Comparison of ENCODE assay signal across 8 cellular contexts in the genomic region with DNA sequence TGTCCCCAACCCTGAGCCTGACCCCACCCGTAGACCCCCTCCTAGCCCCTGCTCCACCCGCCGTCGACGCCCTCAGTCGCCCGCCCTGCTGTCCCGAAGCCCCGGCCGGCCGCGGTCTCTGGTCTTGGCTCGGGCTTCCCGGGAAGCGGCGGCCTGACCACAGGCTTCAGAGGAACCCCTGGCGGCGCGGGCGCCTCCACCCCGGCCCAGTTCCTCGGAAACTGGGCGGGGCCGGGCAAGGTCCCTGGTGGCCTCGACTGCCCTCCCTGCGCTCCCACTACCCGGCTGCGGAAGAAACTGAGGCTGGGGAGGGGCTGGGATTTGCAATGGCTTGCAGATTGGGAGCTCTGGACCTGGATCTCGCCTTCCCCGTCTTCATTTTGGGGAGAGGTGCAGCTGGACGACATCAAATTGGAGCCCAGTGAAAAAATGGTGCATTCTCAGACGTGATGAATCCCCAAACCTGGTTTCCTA. TPM values are rescaled to one million over a fixed set of nuclear protein-coding genes. Genes with fewer than 3 reads are reported as not detected.
A peak's percentile ranks its signal among the peaks of the same experiment; 100 is the strongest.
DNase-seq lines count a peak whose midpoint lies in the region; ATAC-seq and TF ChIP-seq lines count a peak whose summit lies in the region.

No MANE protein-coding gene starts in this region.

- peak; percentile 59 for ATAC-seq in Right ventricle myocardium superior (ENCODE audit: poor library complexity)
- no peak for ATAC-seq in GM18870 (IDR thresholded peaks at IDR 0.05; ENCODE audit: unreplicated experiment)

- H3K9me2 ChIP-seq in MM.1S (replicated peaks; ENCODE audit: insufficient read depth, low read length) = no peaks in the 10 kb centered on the region

- H2BK12ac ChIP-seq in trophoblast cell (ENCODE audit: low read length) = peak overlapping the region; percentile 73

- H3K9ac ChIP-seq in MM.1S (ENCODE audit: low read length) = peak overlapping the region; percentile 95
- H3K9ac ChIP-seq in trophoblast cell (ENCODE audit: low read length) = peak overlapping the region; percentile 16

- peak overlapping the region; percentile 81 for H2BK5ac ChIP-seq in trophoblast cell (ENCODE audit: low read depth, low read length, poor library complexity)

- H3K23ac ChIP-seq in trophoblast cell (ENCODE audit: low read length) = no peak overlapping the region

- H3F3A ChIP-seq in MM.1S (ENCODE audit: insufficient read depth, low read length) = peaks cover 34% of the 10 kb centered on the region

- intact Hi-C loops in CD4-positive, alpha-beta memory T cell (cut with micrococcal nuclease) = loop anchor here (1.0 to 10.0 kb wide), 6 partner anchors 41 to 658 kb away; partner anchors contain the start of genes GSPT1 and TXNDC11
- intact Hi-C loops in Right ventricle myocardium superior (cut with DNase I) = loop anchor here (2.0 to 5.0 kb wide), 3 partner anchors 101 to 292 kb away; no protein-coding TSS in a partner anchor

- H3K27ac Mint-ChIP-seq in CD4-positive, alpha-beta memory T cell = peak overlapping the region; percentile 92 to 99 (median 97)
- H3K27ac Mint-ChIP-seq in activated naive CD4-positive, alpha-beta T cell treated with anti-CD3 and anti-CD28 coated beads, Interleukin-2, amount 50 U/mL, for 24 hours = peak overlapping the region; percentile 96

- H2AFZ ChIP-seq in MM.1S (ENCODE audit: low read length) = peak overlapping the region; percentile 42
- H2AFZ ChIP-seq in trophoblast cell (ENCODE audit: insufficient read depth, low read length, poor library complexity) = peak overlapping the region; percentile 48

- DNase-seq in CD4-positive, alpha-beta memory T cell = peak in 3 of 5 donors; percentile 28 to 54 (median 31)
- DNase-seq in MM.1S = no peak
- DNase-seq in Right ventricle myocardium superior = peak; percentile 85
- DNase-seq in trophoblast cell = peak; percentile 50 to 71
- DNase-seq in middle frontal gyrus (ENCODE audit: extremely low spot score, low spot score) = no peak
- no peak for DNase-seq in HuH-7 (ENCODE audit: low spot score)

- H4K12ac ChIP-seq in trophoblast cell (ENCODE audit: low read depth, low read length) = peak overlapping the region; percentile 39

- H4K8ac ChIP-seq in trophoblast cell (ENCODE audit: low read depth, low read length) = peak overlapping the region; percentile 75

- H4K20me1 ChIP-seq in MM.1S (ENCODE audit: insufficient read depth, low read length) = no peaks in the 10 kb centered on the region

- CTCF ChIA-PET in CD4-positive, alpha-beta memory T cell (lab: Charles Lee; ENCODE audit: partially characterized antibody) = interaction anchor here (1.0 to 7.6 kb wide), 20 partner anchors 12 to 289 kb away, joined by 3 to 197 read pairs (median 6); partner anchors contain the start of genes PRM3 and TNP2

- H3K27me3 ChIP-seq in CD4-positive, alpha-beta memory T cell (ENCODE audit: insufficient read depth, low read length) = no peaks in the 10 kb centered on the region
- H3K27me3 ChIP-seq in MM.1S (replicated peaks; ENCODE audit: insufficient read depth, low read length) = no peaks in the 10 kb centered on the region
- no peaks in the 10 kb centered on the region for H3K27me3 ChIP-seq in trophoblast cell (ENCODE audit: insufficient read depth, low read length)

- no peaks in the 10 kb centered on the region for H3K9me3 ChIP-seq in CD4-positive, alpha-beta memory T cell (ENCODE audit: control insufficient read depth in 1 of 2, low read length in 2 of 2)
- H3K9me3 ChIP-seq in MM.1S (replicated peaks; ENCODE audit: insufficient read depth, low read length) = no peaks in the 10 kb centered on the region
- peaks cover 2% of the 10 kb centered on the region for H3K9me3 ChIP-seq in trophoblast cell (ENCODE audit: insufficient read depth, low read depth, low read length)

- peaks cover 5 to 27% of the 10 kb centered on the region in 2 donors for H3K36me3 Mint-ChIP-seq in CD4-positive, alpha-beta memory T cell
- peaks cover 11% of the 10 kb centered on the region for H3K36me3 Mint-ChIP-seq in activated naive CD4-positive, alpha-beta T cell treated with anti-CD3 and anti-CD28 coated beads, Interleukin-2, amount 50 U/mL, for 24 hours

- H3K27me3 Mint-ChIP-seq in CD4-positive, alpha-beta memory T cell = no peaks in the 10 kb centered on the region
- no peaks in the 10 kb centered on the region for H3K27me3 Mint-ChIP-seq in activated naive CD4-positive, alpha-beta T cell treated with anti-CD3 and anti-CD28 coated beads, Interleukin-2, amount 50 U/mL, for 24 hours

- H3K27ac ChIP-seq in CD4-positive, alpha-beta memory T cell (ENCODE audit: low read depth, low read length) = peak overlapping the region; percentile 83
- H3K27ac ChIP-seq in MM.1S (ENCODE audit: low read length) (peak overlapping the region; percentile 90), trophoblast cell (ENCODE audit: low read depth, low read length) (peak overlapping the region; percentile 79)

- H3K79me2 ChIP-seq in MM.1S (ENCODE audit: low read length) (peaks cover 4% of the 10 kb centered on the region), trophoblast cell (ENCODE audit: control insufficient read depth, insufficient read depth, low read length, poor library complexity) (peaks cover 18% of the 10 kb centered on the region)

- H3K4me1 ChIP-seq in CD4-positive, alpha-beta memory T cell (ENCODE audit: insufficient read depth, low read length) = peaks cover 53% of the 10 kb centered on the region
- H3K4me1 ChIP-seq in MM.1S (ENCODE audit: low read length) = peaks cover 22% of the 10 kb centered on the region
- peaks cover 23 to 33% of the 10 kb centered on the region in 2 experiments for H3K4me1 ChIP-seq in trophoblast cell (ENCODE audit: control insufficient read depth in 1 of 2, insufficient read depth in 2 of 2, low read length in 2 of 2)

- peak overlapping the region; percentile 91 for H4K91ac ChIP-seq in trophoblast cell (ENCODE audit: low read depth, low read length)

- peak overlapping the region; percentile 48 for H3K14ac ChIP-seq in trophoblast cell (ENCODE audit: low read length)

- no peak for TF ChIP-seq CTCF in MM.1S (IDR thresholded peaks at IDR 0.05; ENCODE audit: low read length)

- H3K4me3 ChIP-seq in CD4-positive, alpha-beta memory T cell (ENCODE audit: low read length in 2 of 2) = peak overlapping the region; percentile 73 to 85
- H3K4me3 ChIP-seq in MM.1S (ENCODE audit: low read length) (peak overlapping the region; percentile 87), trophoblast cell (ENCODE audit: low read depth, low read length) (peak overlapping the region; percentile 69)

- POLR2A ChIA-PET in CD4-positive, alpha-beta memory T cell (lab: Charles Lee; ENCODE audit: partially characterized antibody) = interaction anchor here (0.5 to 8.3 kb wide), 42 partner anchors 8 to 486 kb away, joined by 3 to 283 read pairs (median 6); partner anchors contain the start of genes CLEC16A, TNP2 and TXNDC11

- peaks cover 6% of the 10 kb centered on the region for H3K36me3 ChIP-seq in CD4-positive, alpha-beta memory T cell (ENCODE audit: insufficient read depth, low read length)
- H3K36me3 ChIP-seq in MM.1S (replicated peaks; ENCODE audit: insufficient read depth, low read length) (no peaks in the 10 kb centered on the region), trophoblast cell (ENCODE audit: control insufficient read depth in 1 of 2, insufficient read depth in 2 of 2, low read length in 2 of 2) (peaks cover 4 to 8% of the 10 kb centered on the region in 2 experiments)

- peaks cover 0 to 12% (median 0%) of the 10 kb centered on the region in 8 donors for H3K9me3 Mint-ChIP-seq in CD4-positive, alpha-beta memory T cell
- no peaks in the 10 kb centered on the region for H3K9me3 Mint-ChIP-seq in activated naive CD4-positive, alpha-beta T cell treated with anti-CD3 and anti-CD28 coated beads, Interleukin-2, amount 50 U/mL, for 24 hours

- peak overlapping the region; percentile 84 for H3K18ac ChIP-seq in trophoblast cell (ENCODE audit: low read length)

- peaks cover 25% of the 10 kb centered on the region for H3K79me1 ChIP-seq in trophoblast cell (ENCODE audit: low read length)

- peak overlapping the region; percentile 99 for H3K4me2 ChIP-seq in MM.1S (ENCODE audit: low read depth, low read length)
- peak overlapping the region; percentile 93 for H3K4me2 ChIP-seq in trophoblast cell (ENCODE audit: low read length)

- peak overlapping the region; percentile 90 to 98 (median 94) for H3K4me3 Mint-ChIP-seq in CD4-positive, alpha-beta memory T cell
- peak overlapping the region; percentile 94 for H3K4me3 Mint-ChIP-seq in activated naive CD4-positive, alpha-beta T cell treated with anti-CD3 and anti-CD28 coated beads, Interleukin-2, amount 50 U/mL, for 24 hours

- peak overlapping the region; percentile 49 for H3K4ac ChIP-seq in trophoblast cell (ENCODE audit: low read depth, low read length)

- peak overlapping the region; percentile 75 for H2BK120ac ChIP-seq in trophoblast cell (ENCODE audit: insufficient read depth, low read length, poor library complexity)

- no CpG with 5 or more reads among the region's 32 CpGs for WGBS in trophoblast cell (ENCODE audit: extremely low coverage, insufficient coverage, insufficient read length)

- no peak overlapping the region for H2AK5ac ChIP-seq in trophoblast cell (ENCODE audit: low read length)

- peaks cover 36 to 73% (median 45%) of the 10 kb centered on the region in 4 donors for H3K4me1 Mint-ChIP-seq in CD4-positive, alpha-beta memory T cell
- peaks cover 48% of the 10 kb centered on the region for H3K4me1 Mint-ChIP-seq in activated naive CD4-positive, alpha-beta T cell treated with anti-CD3 and anti-CD28 coated beads, Interleukin-2, amount 50 U/mL, for 24 hours

RNA-seq across cellular contexts. Expression of gene SOCS1, which starts 0.7 kb away (rescaled TPM):
- 10 to 100 TPM; 14.7 to 16.7 TPM for total RNA-seq in CD4-positive, alpha-beta memory T cell
- polyA plus RNA-seq in CD4-positive, alpha-beta memory T cell = 10 to 100 TPM; 17.6 to 37.8 TPM
- 3.7 TPM for total RNA-seq in Right ventricle myocardium superior
- polyA plus RNA-seq in trophoblast cell (2013) = 52.7 and 59.0 TPM in 2 replicates

RNA-seq across cellular contexts. Expression of gene TNP2, which starts 12.4 kb away (rescaled TPM):
- total RNA-seq in CD4-positive, alpha-beta memory T cell = not detected
- not detected for polyA plus RNA-seq in CD4-positive, alpha-beta memory T cell
- total RNA-seq in Right ventricle myocardium superior = not detected
- polyA plus RNA-seq in trophoblast cell (2013) = not detected in 2 replicates

RNA-seq across cellular contexts. Expression of gene PRM3, which starts 16.7 kb away (rescaled TPM):
- total RNA-seq in CD4-positive, alpha-beta memory T cell = not detected
- polyA plus RNA-seq in CD4-positive, alpha-beta memory T cell = not detected
- total RNA-seq in Right ventricle myocardium superior = not detected
- not detected in 2 replicates for polyA plus RNA-seq in trophoblast cell (2013)

RNA-seq across cellular contexts. Expression of gene PRM2, which starts 19.6 kb away (rescaled TPM):
- total RNA-seq in CD4-positive, alpha-beta memory T cell = not detected
- polyA plus RNA-seq in CD4-positive, alpha-beta memory T cell = not detected
- total RNA-seq in Right ventricle myocardium superior = not detected
- not detected in 2 replicates for polyA plus RNA-seq in trophoblast cell (2013)

RNA-seq across cellular contexts. Expression of gene PRM1, which starts 24.4 kb away (rescaled TPM):
- not detected for total RNA-seq in CD4-positive, alpha-beta memory T cell
- not detected for polyA plus RNA-seq in CD4-positive, alpha-beta memory T cell
- total RNA-seq in Right ventricle myocardium superior = not detected
- polyA plus RNA-seq in trophoblast cell (2013) = not detected in 2 replicates

Comparison
In these comparisons a context has a peak if more than half of its experiments do, and no peak if none do; other contexts are left out.
1. DNase-seq: peak in CD4-positive, alpha-beta memory T cell (3 of 5), Right ventricle myocardium superior (single experiment) and trophoblast cell (2 of 2); none in MM.1S (single experiment), middle frontal gyrus (single experiment) and HuH-7 (single experiment).
2. Peak in every context shown above with its lines, with median percentiles within 50 percentile points of each other: H3K27ac ChIP-seq and H3K4me3 ChIP-seq.